16 cellular contexts compared by ENCODE assay signal in the genomic region with DNA sequence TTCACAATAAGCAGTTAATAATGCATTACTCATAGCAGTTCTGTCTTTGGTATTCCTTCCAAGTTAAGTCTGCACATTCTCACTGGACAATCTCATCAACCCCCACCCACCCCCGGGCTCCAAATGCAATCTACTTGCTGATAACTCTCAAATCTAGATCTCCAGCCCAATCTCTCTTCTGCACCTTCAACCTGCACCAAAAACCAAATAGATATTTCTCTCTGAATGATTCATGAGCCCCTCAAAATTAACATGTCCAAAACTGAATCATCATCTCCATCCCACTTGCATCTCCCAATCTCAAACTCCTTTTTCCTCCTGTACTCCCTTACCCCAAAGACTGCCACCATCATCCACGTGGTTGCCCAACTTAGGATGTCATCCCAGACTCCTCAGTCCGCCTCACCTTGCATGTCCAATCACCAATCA. TPM values are rescaled to one million over a fixed set of nuclear protein-coding genes. Genes with fewer than 3 reads are reported as not detected.
A peak's percentile ranks its signal among the peaks of the same experiment; 100 is the strongest.
DNase-seq lines count a peak whose midpoint lies in the region; ATAC-seq, FAIRE-seq and TF ChIP-seq lines count a peak whose summit lies in the region.
"Had no signal": no experiment of that assay in that cellular context is flagged by ENCODE, and none has a peak within 500 bp of the region (broad histone marks: within the 10 kb centered on the region; RNA-seq: fewer than 3 reads in every experiment).

No MANE protein-coding gene starts in this region.

- RAD21 ChIA-PET in GM12878 (lab: Charles Lee; ENCODE audit: unreplicated experiment) = no interaction called here

- H3K9me2 ChIP-seq in GM23248 (ENCODE audit: insufficient read depth) = no peaks in the 10 kb centered on the region

- TF ChIP-seq CTCF in GM12878 (IDR thresholded peaks at IDR 0.05 in 2 of 3, conservative IDR thresholded peaks at IDR 0.05 in 1 of 3; ENCODE audit: control insufficient read depth in 2 of 3, extremely low read depth in 1 of 3, insufficient read depth in 1 of 3, low read depth in 3 of 3, low read length in 3 of 3) (no peak), kidney (IDR thresholded peaks at IDR 0.05; ENCODE audit: borderline replicate concordance, extremely low read depth, insufficient read depth) (no peak)

- in situ Hi-C loops in GM23248 (cut with MboI) (no loop called here), GM12878 (cut with MboI) (no loop called here)

- no peak for TF ChIP-seq POLR2A in GM12878 (IDR thresholded peaks at IDR 0.05; ENCODE audit: low read depth, low read length)

- DNase-seq in AG08396 (ENCODE audit: low spot score) (peak; percentile 39), GM23248 (peak; percentile 58), GM12878 (ENCODE audit: low read depth, low spot score) (no peak), kidney tubule cell (ENCODE audit: low spot score) (peak; percentile 20), nucleus accumbens (lab: John Stamatoyannopoulos, UW) (no peak), frontal cortex (ENCODE audit: low spot score in 2 of 2) (no peak), kidney (no peak)
- DNase-seq: AML-193; H7; midbrain; MV-4-11; stimulated activated CD4-positive, alpha-beta T cell treated with anti-CD3 and anti-CD28 coated beads, Interleukin-2, amount 100 ng/mL, for 24 hours had no signal

- no peak for FAIRE-seq in GM12878 (lab: Jason Lieb, UNC)
- no peak for FAIRE-seq in frontal cortex (lab: Jason Lieb, UNC)
- FAIRE-seq in kidney (lab: Jason Lieb, UNC) = no peak
- FAIRE-seq: G401.6 had no signal

- H3K9me3 ChIP-seq in GM23248 (ENCODE audit: low read depth) (no peaks in the 10 kb centered on the region), GM12878 (replicated peaks; ENCODE audit: control insufficient read depth, insufficient read depth, low read length) (no peaks in the 10 kb centered on the region), kidney (ENCODE audit: control insufficient read depth in 1 of 2, low read length in 2 of 2) (no peaks in the 10 kb centered on the region)

- H3K36me3 ChIP-seq in GM23248 (ENCODE audit: low read depth) = no peaks in the 10 kb centered on the region
- H3K36me3 ChIP-seq in GM12878 (ENCODE audit: control insufficient read depth in 2 of 2, insufficient read depth in 2 of 2, low read length in 1 of 2) = no peaks in the 10 kb centered on the region
- no peaks in the 10 kb centered on the region for H3K36me3 ChIP-seq in kidney (ENCODE audit: control insufficient read depth in 1 of 2, insufficient read depth in 2 of 2, low read length in 2 of 2)

- H3K27me3 ChIP-seq in GM23248 (replicated peaks; ENCODE audit: insufficient read depth) (no peaks in the 10 kb centered on the region), GM12878 (replicated peaks in 1 of 2; ENCODE audit: control insufficient read depth in 2 of 2, insufficient read depth in 2 of 2, low read length in 1 of 2) (no peaks in the 10 kb centered on the region)

- WGBS in GM23248 (ENCODE audit: low coverage in 1 of 2, low lambda C conversion rate in 2 of 2, missing lambda C conversion rate in 2 of 2), 2 experiments = 36 to 46% methylated on average over 3 of the region's 3 CpGs
- 73% methylated on average over 3 of the region's 3 CpGs for WGBS in GM12878 (ENCODE audit: insufficient coverage, insufficient replicate concordance, low lambda C conversion rate, missing lambda C conversion rate)

- TF ChIP-seq RAD21 in GM12878 (IDR thresholded peaks at IDR 0.05; ENCODE audit: insufficient read depth, low read depth, low read length) = no peak

- SMC1A ChIA-PET in GM12878 (lab: Charles Lee; ENCODE audit: uncharacterized antibody, unreplicated experiment) = no interaction called here

- no TSS peak for BruUV-seq in GM12878 (replicated peaks; lab: Mats Ljungman, UMichigan)

- no peak for ATAC-seq in GM12878
- no peak for ATAC-seq in HG03097 (IDR thresholded peaks at IDR 0.05; ENCODE audit: low FRiP score, unreplicated experiment)
- ATAC-seq: esophagus mucosa, WTC11 had no signal

- H3K4me2 ChIP-seq in GM23248 (ENCODE audit: unreplicated experiment) = peak overlapping the region; percentile 49
- H3K4me2 ChIP-seq in GM12878 (ENCODE audit: control insufficient read depth, insufficient read depth) = peak overlapping the region; percentile 40; the same call in 1 of the 2 replicates

- TF ChIP-seq EP300 in GM12878 (IDR thresholded peaks at IDR 0.05; ENCODE audit: borderline replicate concordance in 1 of 2, control insufficient read depth in 1 of 2, low read depth in 2 of 2, low read length in 2 of 2) = no peak

- 0 out of 2 replicates have a peak, but pooled peaks cover 16% of the 10 kb centered on the region for H4K20me1 ChIP-seq in GM23248 (ENCODE audit: insufficient read depth)
- no peaks in the 10 kb centered on the region for H4K20me1 ChIP-seq in GM12878 (ENCODE audit: control insufficient read depth, insufficient read depth)

- H3K27ac ChIP-seq in GM23248 (no peak overlapping the region), GM12878 (ENCODE audit: control insufficient read depth, insufficient read depth) (no peak overlapping the region), kidney (ENCODE audit: low read depth in 2 of 2, low read length in 2 of 2) (no peak overlapping the region)

- CTCF ChIA-PET in GM12878 (lab: Yijun Ruan, JAX) = no interaction called here

- POLR2A ChIA-PET in GM12878 (lab: Charles Lee) = no interaction called here

- H3F3A ChIP-seq in GM23248 (ENCODE audit: insufficient read depth) = peaks cover 55% of the 10 kb centered on the region

- intact Hi-C loops in GM12878 (cut with micrococcal nuclease; ENCODE audit: unreplicated experiment) = no loop called here
- intact Hi-C loops in kidney (cut with DNase I) = no loop called here

- H3K4me1 ChIP-seq in GM23248 (ENCODE audit: insufficient read depth) (peaks cover 52% of the 10 kb centered on the region), GM12878 (ENCODE audit: control insufficient read depth, insufficient read depth, low read length) (0 out of 2 replicates have a peak, but pooled peaks cover 4% of the 10 kb centered on the region), kidney (ENCODE audit: control insufficient read depth in 1 of 2, insufficient read depth in 1 of 2, low read depth in 1 of 2, low read length in 2 of 2) (peaks cover under 1 to 16% of the 10 kb centered on the region in 2 donors)

- H3K79me2 ChIP-seq in GM23248 (ENCODE audit: insufficient read depth) (peaks cover 70% of the 10 kb centered on the region), GM12878 (ENCODE audit: control insufficient read depth, insufficient read depth, low read length) (peaks cover 21% of the 10 kb centered on the region)

- H2AFZ ChIP-seq in GM23248 = no peak overlapping the region
- H2AFZ ChIP-seq in GM12878 (ENCODE audit: control insufficient read depth, low read depth, low read length) = no peak overlapping the region

- H3K9ac ChIP-seq in GM23248 = peak overlapping the region; percentile 1; the same call in 1 of the 2 replicates
- H3K9ac ChIP-seq in GM12878 (ENCODE audit: control insufficient read depth, insufficient read depth, low read length) = no peak overlapping the region
- no peak overlapping the region for H3K9ac ChIP-seq in kidney (ENCODE audit: low read length in 2 of 2)

- H3K4me3 ChIP-seq in GM23248 = peak overlapping the region; percentile 28
- peak overlapping the region; percentile 24 for H3K4me3 ChIP-seq in GM12878
- no peak overlapping the region for H3K4me3 ChIP-seq in kidney (ENCODE audit: low read length in 2 of 2)

TF ChIP-seq in GM12878, 131 proteins besides CTCF, POLR2A, EP300 and RAD21:
- TF ChIP-seq ZNF622 (IDR thresholded peaks at IDR 0.05) = no peak
- no peak for TF ChIP-seq IRF5 (IDR thresholded peaks at IDR 0.05; ENCODE audit: borderline replicate concordance)
- 0 out of 2 replicates have a peak, but pooled peaks have one; percentile 27 for TF ChIP-seq NBN (IDR thresholded peaks at IDR 0.05)
- TF ChIP-seq RCOR1 (conservative IDR thresholded peaks at IDR 0.05; ENCODE audit: low read depth, low read length) = no peak

RNA-seq across cellular contexts. Expression of gene DOCK7, which starts 2.7 kb away (rescaled TPM):
- total RNA-seq in GM23248 (2014; rRNA removed; shearing (Covaris generic)) = 70.9 and 83.8 TPM in 2 replicates
- polyA plus RNA-seq in GM23248 (2016; fragmentation: Nextera tagmentation; extraction: Ambion mirVana) = 41.5 and 42.1 TPM in 2 replicates
- 138 and 140 TPM in 2 replicates for total RNA-seq in GM12878 (2013; cell fraction: nucleolus; rRNA removed)
- 29.7 and 30.7 TPM in 2 replicates for total RNA-seq in GM12878 (2014; rRNA removed)
- total RNA-seq in GM12878 (2014; rRNA removed; fragmentation: Illumina TruSeq; extraction: Trizol) = 26.3 and 34.1 TPM in 2 replicates
- 29.5 and 35.5 TPM in 2 replicates for total RNA-seq in GM12878 (2021)
- 26.9 TPM for polyA plus RNA-seq in GM12878 (2011; ENCODE audit: low read depth)
- 34.6 and 42.0 TPM in 2 replicates for polyA plus RNA-seq in GM12878 (2011; rRNA removed)
- polyA plus RNA-seq in GM12878 (2011; cell fraction: cytosol; rRNA removed) = 13.7 and 14.1 TPM in 2 replicates
- 18.6 and 26.8 TPM in 2 replicates for polyA plus RNA-seq in GM12878 (2011; cell fraction: nucleus; rRNA removed)
- 12.0 and 13.2 TPM in 2 replicates for polyA plus RNA-seq in GM12878 (2012)
- polyA plus RNA-seq in GM12878 (2014; fragmentation: Illumina TruSeq; extraction: Trizol) = 27.8 and 52.7 TPM in 2 replicates
- polyA plus RNA-seq in GM12878 (2014; fragmentation: Nextera tagmentation; extraction: Ambion mirVana) = 1 to 10 TPM; 4.8 to 7.0 TPM
- 17.6 and 25.9 TPM in 2 replicates for polyA plus RNA-seq in GM12878 (2014; rRNA removed)
- polyA plus RNA-seq in GM12878 (2016; fragmentation: Nextera tagmentation; extraction: Ambion mirVana) = 10 to 100 TPM; 13.2 to 24.2 TPM
- 63.5 and 113 TPM in 2 replicates for polyA minus RNA-seq in GM12878 (2011; rRNA and poly(A)+ RNA removed)
- polyA minus RNA-seq in GM12878 (2011; cell fraction: cytosol; rRNA and poly(A)+ RNA removed) = 34.5 and 37.3 TPM in 2 replicates
- polyA minus RNA-seq in GM12878 (2011; cell fraction: nucleus; rRNA and poly(A)+ RNA removed) = 48.2 and 92.5 TPM in 2 replicates
- 172 TPM for total RNA-seq in frontal cortex
- 34.0 TPM for total RNA-seq in kidney
- polyA plus RNA-seq in kidney (ENCODE audit: insufficient read depth, low read depth, low replicate concordance) = 11.0 TPM

Comparison
In these comparisons a context has a peak if more than half of its experiments do, and no peak if none do; other contexts are left out.
1. DNase-seq: peak in AG08396 (single experiment), GM23248 (single experiment) and kidney tubule cell (single experiment); none in GM12878 (single experiment), nucleus accumbens (0 of 56), frontal cortex (0 of 2) and kidney (single experiment).
2. H3K4me3 ChIP-seq: peak in GM23248 (single experiment) and GM12878 (single experiment); none in kidney (0 of 2).